ENCODE assay signal across 12 cellular contexts in genomic region chr18:27298215-27298804, GRCh38.
DNase-seq lines count a peak whose midpoint lies in the region; ATAC-seq, FAIRE-seq and TF ChIP-seq lines count a peak whose summit lies in the region.
"Had no signal": no experiment of that assay in that cellular context is flagged by ENCODE, and none has a peak within 500 bp of the region (broad histone marks: within the 10 kb centered on the region; RNA-seq: fewer than 3 reads in every experiment).

No MANE protein-coding gene starts in this region.

- peaks cover 1% of the 10 kb centered on the region for H3K4me1 Mint-ChIP-seq in progenitor cell of endocrine pancreas (ENCODE audit: low read depth)

- no peak overlapping the region; a peak in 1 of 4 replicates for H3K4me2 ChIP-seq in H1 (ENCODE audit: insufficient read depth in 1 of 2, low read depth in 2 of 2, low read length in 2 of 2)

- H3K9me3 Mint-ChIP-seq in progenitor cell of endocrine pancreas (ENCODE audit: low read depth) = no peaks in the 10 kb centered on the region

- no peak overlapping the region for H3K4me3 ChIP-seq in H1 (ENCODE audit: extremely low read depth in 1 of 4, insufficient read depth in 2 of 4, low read depth in 3 of 4, low read length in 4 of 4)

- H2AFZ ChIP-seq in H1 (ENCODE audit: low read length) = peak overlapping the region; percentile 65; the same call in 1 of the 2 replicates

- no peak overlapping the region for H4K8ac ChIP-seq in H1 (ENCODE audit: extremely low read depth, insufficient read depth, low read length)

- H4K5ac ChIP-seq in H1 (ENCODE audit: insufficient read length, low read depth, low read length) = no peak overlapping the region

- CTCF ChIA-PET in H1 (lab: Charles Lee; ENCODE audit: partially characterized antibody) = interaction anchor here (0.6 to 4.6 kb wide), 8 partner anchors 75 to 569 kb away, joined by 3 to 24 read pairs (median 4); no protein-coding TSS in a partner anchor

- no peaks in the 10 kb centered on the region for H3K36me3 Mint-ChIP-seq in progenitor cell of endocrine pancreas (ENCODE audit: insufficient read depth)

- POLR2A ChIA-PET in H1 (lab: Charles Lee; ENCODE audit: partially characterized antibody) = no interaction called here

- TF ChIP-seq CTCF in H1 (IDR thresholded peaks at IDR 0.05; ENCODE audit: control extremely low read depth in 1 of 3, insufficient read depth in 1 of 3, low read depth in 1 of 3, low read length in 3 of 3) (peak in 2 of 3 experiments; percentile 47 to 52; a peak in 2 of 4 replicates), progenitor cell of endocrine pancreas (IDR thresholded peaks at IDR 0.05; ENCODE audit: unreplicated experiment) (peak; percentile 60)

- H3K79me2 ChIP-seq in H1 (ENCODE audit: control insufficient read depth in 1 of 2, insufficient read depth in 2 of 2, low read length in 2 of 2) = no peaks in the 10 kb centered on the region

- no peak for ATAC-seq in HG03196 (IDR thresholded peaks at IDR 0.05; ENCODE audit: unreplicated experiment)
- ATAC-seq: esophagus mucosa had no signal

- H4K91ac ChIP-seq in H1 (replicated peaks; ENCODE audit: insufficient read length, low read length) = no peak overlapping the region

- H3K27me3 ChIP-seq in H1 (replicated peaks in 1 of 4; ENCODE audit: control insufficient read depth in 3 of 4, extremely low read depth in 1 of 4, insufficient read depth in 3 of 4, low read length in 3 of 4) = no peaks in the 10 kb centered on the region

- no peak for TF ChIP-seq POLR2A in H1 (IDR thresholded peaks at IDR 0.05; ENCODE audit: control extremely low read depth in 1 of 2, low read depth in 2 of 2, low read length in 2 of 2)

- H2BK20ac ChIP-seq in H1 (ENCODE audit: low read length) = no peak overlapping the region

- no peak overlapping the region for H3K56ac ChIP-seq in H1 (replicated peaks; ENCODE audit: insufficient read length, low read depth, low read length)

- H3K9ac ChIP-seq in H1 (replicated peaks in 1 of 4; ENCODE audit: extremely low read depth in 1 of 4, low read depth in 3 of 4, low read length in 3 of 4) = no peak overlapping the region

- WGBS in H1 (ENCODE audit: extremely low coverage in 1 of 2, insufficient coverage in 1 of 2, insufficient read length in 1 of 2, insufficient replicate concordance in 2 of 2, low coverage in 1 of 2, low lambda C conversion rate in 2 of 2, missing lambda C conversion rate in 1 of 2), 2 experiments = 89% methylated on average over 4 of the region's 4 CpGs; no CpG with 5 or more reads in 1 of the 2 experiments

- no peaks in the 10 kb centered on the region for H3K27me3 Mint-ChIP-seq in progenitor cell of endocrine pancreas

- peak; percentile 82 to 90 for TF ChIP-seq RAD21 in H1 (IDR thresholded peaks at IDR 0.05 in 1 of 2, conservative IDR thresholded peaks at IDR 0.05 in 1 of 2; ENCODE audit: low read depth in 2 of 2, low read length in 2 of 2)

- H3K9me3 ChIP-seq in H1 (ENCODE audit: insufficient read depth in 2 of 2, low read depth in 1 of 2, low read length in 1 of 2) = no peaks in the 10 kb centered on the region

- no peak overlapping the region for H2AK5ac ChIP-seq in H1 (ENCODE audit: low read depth, low read length)

- no peak overlapping the region for H3K23ac ChIP-seq in H1 (ENCODE audit: insufficient read length)

- no peak overlapping the region for H3K27ac ChIP-seq in H1 (ENCODE audit: low read depth, low read length)
- H3K27ac ChIP-seq: HL-60 had no signal

- no peak overlapping the region for H2BK15ac ChIP-seq in H1 (ENCODE audit: low read length)

- 0 out of 2 replicates have a peak overlapping the region, but pooled peaks have one; percentile 26 for H2BK5ac ChIP-seq in H1 (ENCODE audit: low read depth, low read length)

- no peak overlapping the region for H2BK120ac ChIP-seq in H1 (replicated peaks; ENCODE audit: low read depth, low read length)

- no peak overlapping the region for H3K14ac ChIP-seq in H1 (ENCODE audit: insufficient read length)

- DNase-seq in NCI-H1417 (lab: John Stamatoyannopoulos, UW) (peak in 2 of 3 experiments; percentile 11 to 73), NCI-H1417 treated with DMSO at 0.1 percent for 48 hours (lab: John Stamatoyannopoulos, UW) (no peak), NCI-H69 (lab: John Stamatoyannopoulos, UW) (peak; percentile 88), H1 (ENCODE audit: low read depth in 1 of 2, low spot score in 2 of 2) (no peak), progenitor cell of endocrine pancreas (ENCODE audit: low spot score, unreplicated experiment) (no peak), occipital lobe (lab: John Stamatoyannopoulos, UW) (no peak)
- no peak for DNase-seq in stimulated activated CD8-positive, alpha-beta memory T cell treated with anti-CD3 and anti-CD28 coated beads, Interleukin-4, amount 100 ng/mL, for 48 hours
- DNase-seq: activated CD4-positive, alpha-beta T cell treated with anti-CD3 and anti-CD28 coated beads for 48 hours; NCI-H510A treated with DMSO at 0.1 percent for 48 hours had no signal

- H3K23me2 ChIP-seq in H1 (ENCODE audit: low read depth, low read length) = no peaks in the 10 kb centered on the region

- peaks cover 0 to 2% (median 0%) of the 10 kb centered on the region in 4 experiments; a peak in 1 of 7 replicates for H3K4me1 ChIP-seq in H1 (replicated peaks in 1 of 4; ENCODE audit: control insufficient read depth in 3 of 4, insufficient read depth in 4 of 4, low read length in 3 of 4)

- no peaks in the 10 kb centered on the region for H3K36me3 ChIP-seq in H1 (ENCODE audit: control insufficient read depth in 2 of 4, insufficient read depth in 4 of 4, low read length in 3 of 4)

- H2BK12ac ChIP-seq in H1 (ENCODE audit: low read depth, low read length) = no peak overlapping the region

- no peaks in the 10 kb centered on the region for H3K79me1 ChIP-seq in H1 (ENCODE audit: low read depth, low read length)

- no peaks in the 10 kb centered on the region for H4K20me1 ChIP-seq in H1 (replicated peaks in 1 of 2; ENCODE audit: control insufficient read depth in 1 of 2, insufficient read depth in 2 of 2, low read length in 2 of 2)

- no peak for TF ChIP-seq EP300 in H1 (IDR thresholded peaks at IDR 0.05; ENCODE audit: borderline replicate concordance in 1 of 2, low read depth in 2 of 2, low read length in 2 of 2)

- H3K18ac ChIP-seq in H1 (ENCODE audit: extremely low read depth, low read length) = no peak overlapping the region

- H3K27ac Mint-ChIP-seq in progenitor cell of endocrine pancreas = no peak overlapping the region

- no peak overlapping the region for H3K4me3 Mint-ChIP-seq in progenitor cell of endocrine pancreas (ENCODE audit: low read depth)

- H3K4ac ChIP-seq in H1 (replicated peaks; ENCODE audit: insufficient read length, low read depth, low read length) = no peak overlapping the region

- peak; percentile 89 for FAIRE-seq in H1 (lab: Jason Lieb, UNC)

TF ChIP-seq in H1, 55 proteins besides CTCF, POLR2A, EP300 and RAD21:
- TF ChIP-seq CBX8 (IDR thresholded peaks at IDR 0.05; ENCODE audit: borderline replicate concordance, low read depth, low read length) (no peak), POU5F1 (IDR thresholded peaks at IDR 0.05; ENCODE audit: low read depth, low read length) (no peak), SP2 (IDR thresholded peaks at IDR 0.05; ENCODE audit: low read length) (no peak), YY1 (IDR thresholded peaks at IDR 0.05; ENCODE audit: low read depth, low read length) (no peak), GTF2F1 (IDR thresholded peaks at IDR 0.05; ENCODE audit: borderline replicate concordance, low read depth, low read length) (no peak)

Comparison
In these comparisons a context has a peak if more than half of its experiments do, and no peak if none do; other contexts are left out.
1. DNase-seq: peak in NCI-H1417 (2 of 3) and NCI-H69 (single experiment); none in NCI-H1417 treated with DMSO at 0.1 percent for 48 hours (single experiment), H1 (0 of 2), progenitor cell of endocrine pancreas (single experiment), stimulated activated CD8-positive, alpha-beta memory T cell treated with anti-CD3 and anti-CD28 coated beads, Interleukin-4, amount 100 ng/mL, for 48 hours (single experiment) and occipital lobe (single experiment).